8 cellular contexts compared by ENCODE assay signal in genomic region chr4:92438722-92439121, GRCh38.
A peak's percentile ranks its signal among the peaks of the same experiment; 100 is the strongest.
DNase-seq lines count a peak whose midpoint lies in the region; ATAC-seq, FAIRE-seq and TF ChIP-seq lines count a peak whose summit lies in the region.
"Not testable (repeated sequence)": the region's sequence is repeated elsewhere in the genome, so short reads cannot be mapped to it uniquely, and the experiment has no call there.

No MANE protein-coding gene starts in this region.

- H3K79me1 ChIP-seq in H1 (ENCODE audit: low read depth, low read length) = not testable (repeated sequence)

- not testable (repeated sequence) for H2AFZ ChIP-seq in GM23338; H1 (ENCODE audit: low read length)
- peak overlapping the region; percentile 52 for H2AFZ ChIP-seq in neural progenitor cell (replicated peaks)

- peak overlapping the region; percentile 94; the same call in 1 of the 2 replicates for H2BK12ac ChIP-seq in H1 (ENCODE audit: low read depth, low read length)

- peak overlapping the region; percentile 99 for H3K27ac ChIP-seq in GM23338 (ENCODE audit: low read depth)
- H3K27ac ChIP-seq in HUES48 (ENCODE audit: low read depth, low read length) = peak overlapping the region; percentile 95
- H3K27ac ChIP-seq in HUES64 (ENCODE audit: low read depth, low read length) = peak overlapping the region; percentile 98
- peak overlapping the region; percentile 61; the same call in 1 of the 2 replicates for H3K27ac ChIP-seq in H1 (ENCODE audit: low read depth, low read length)
- peak overlapping the region; percentile 95 for H3K27ac ChIP-seq in iPS-20b (ENCODE audit: low read length)
- not testable (repeated sequence) for H3K27ac ChIP-seq in neural progenitor cell

- H2BK20ac ChIP-seq in H1 (ENCODE audit: low read length) = peak overlapping the region; percentile 89; the same call in 1 of the 2 replicates

- H3K79me2 ChIP-seq in GM23338 (replicated peaks; ENCODE audit: insufficient read depth) (peaks cover 77% of the 10 kb centered on the region), H1 (ENCODE audit: control insufficient read depth in 1 of 2, insufficient read depth in 2 of 2, low read length in 2 of 2) (peaks cover 0 to 68% of the 10 kb centered on the region in 2 experiments; a peak in 3 of 4 replicates)
- not testable (repeated sequence) for H3K79me2 ChIP-seq in neural progenitor cell (ENCODE audit: low read depth)

- POLR2A ChIA-PET in H1 (lab: Charles Lee; ENCODE audit: partially characterized antibody) = interaction anchor here (1.5 kb wide), 1 partner anchor 9 kb away, joined by 4 read pairs; no protein-coding TSS in a partner anchor

- H3K4me3 Mint-ChIP-seq in GM23338 = peak overlapping the region; percentile 54
- H3K4me3 Mint-ChIP-seq in endothelial cell (ENCODE audit: unreplicated experiment); neural progenitor cell: not testable (repeated sequence)

- peak; percentile 61 for ATAC-seq in GM23338

- H3K9me3 ChIP-seq in HUES48 (ENCODE audit: control insufficient read depth, insufficient read depth, low read length); HUES64 (ENCODE audit: insufficient read depth, low read depth, low read length); H1 (ENCODE audit: insufficient read depth in 2 of 2, low read depth in 1 of 2, low read length in 1 of 2); iPS-15b (ENCODE audit: control insufficient read depth, insufficient read depth, low read length); iPS-20b (ENCODE audit: insufficient read depth, low read depth, low read length); neural progenitor cell (ENCODE audit: low read depth): not testable (repeated sequence)

- not testable (repeated sequence) for TF ChIP-seq CTCF in GM23338 (conservative IDR thresholded peaks at IDR 0.05; ENCODE audit: low read depth in 2 of 2); H1 (IDR thresholded peaks at IDR 0.05; ENCODE audit: control extremely low read depth in 1 of 3, insufficient read depth in 1 of 3, low read depth in 1 of 3, low read length in 3 of 3); endothelial cell (IDR thresholded peaks at IDR 0.05; ENCODE audit: unreplicated experiment); neural progenitor cell (IDR thresholded peaks at IDR 0.05)

- peak overlapping the region; percentile 67 for H4K5ac ChIP-seq in H1 (ENCODE audit: insufficient read length, low read depth, low read length)

- peaks cover 26% of the 10 kb centered on the region for H3K27me3 Mint-ChIP-seq in GM23338 (ENCODE audit: insufficient read depth, low read depth, poor library complexity)
- H3K27me3 Mint-ChIP-seq in endothelial cell (ENCODE audit: unreplicated experiment); neural progenitor cell (ENCODE audit: insufficient read depth, low read depth): not testable (repeated sequence)

- not testable (repeated sequence) for DNase-seq in GM23338 (ENCODE audit: low spot score); H1 (ENCODE audit: low read depth in 1 of 2, low spot score in 2 of 2); endothelial cell (ENCODE audit: low spot score); neural progenitor cell (ENCODE audit: low spot score)

- peak overlapping the region; percentile 98; the same call in 1 of the 2 replicates for H2BK5ac ChIP-seq in H1 (ENCODE audit: low read depth, low read length)

- H3K23ac ChIP-seq in H1 (ENCODE audit: insufficient read length) = not testable (repeated sequence)

- H3K18ac ChIP-seq in H1 (ENCODE audit: extremely low read depth, low read length) = peak overlapping the region; percentile 71; the same call in 1 of the 2 replicates

- not testable (repeated sequence) for H2BK15ac ChIP-seq in H1 (ENCODE audit: low read length)

- H3K27ac Mint-ChIP-seq in GM23338 (peak overlapping the region; percentile 98), endothelial cell (ENCODE audit: unreplicated experiment) (peak overlapping the region; percentile 16)
- not testable (repeated sequence) for H3K27ac Mint-ChIP-seq in neural progenitor cell

- H3F3A ChIP-seq in GM23338 (replicated peaks; ENCODE audit: low read depth); neural progenitor cell (ENCODE audit: low read depth): not testable (repeated sequence)

- 5% methylated on average over 5 of the region's 6 CpGs for WGBS in HUES64
- 7% methylated on average over 6 of the region's 6 CpGs; no CpG with 5 or more reads in 1 of the 2 experiments for WGBS in H1 (ENCODE audit: extremely low coverage in 1 of 2, insufficient coverage in 1 of 2, insufficient read length in 1 of 2, insufficient replicate concordance in 2 of 2, low coverage in 1 of 2, low lambda C conversion rate in 2 of 2, missing lambda C conversion rate in 1 of 2), 2 experiments

- peaks cover 49% of the 10 kb centered on the region for H3K36me3 Mint-ChIP-seq in GM23338 (ENCODE audit: low read depth)
- H3K36me3 Mint-ChIP-seq in endothelial cell (ENCODE audit: low read depth, unreplicated experiment); neural progenitor cell: not testable (repeated sequence)

- H3K27me3 ChIP-seq in GM23338 (ENCODE audit: insufficient read depth); HUES48 (ENCODE audit: control insufficient read depth, insufficient read depth, low read length); HUES64 (ENCODE audit: insufficient read depth, low read length); H1 (replicated peaks in 1 of 4; ENCODE audit: control insufficient read depth in 3 of 4, extremely low read depth in 1 of 4, insufficient read depth in 3 of 4, low read length in 3 of 4); iPS-15b (ENCODE audit: control insufficient read depth, insufficient read depth, low read length); iPS-20b (ENCODE audit: insufficient read depth, low read length): not testable (repeated sequence)
- H3K27me3 ChIP-seq in neural progenitor cell = peaks cover 10% of the 10 kb centered on the region

- H2AK5ac ChIP-seq in H1 (ENCODE audit: low read depth, low read length) = 0 out of 2 replicates have a peak overlapping the region, but pooled peaks have one; percentile 53

- not testable (repeated sequence) for H4K8ac ChIP-seq in H1 (ENCODE audit: extremely low read depth, insufficient read depth, low read length)

- peak overlapping the region; percentile 94 for H4K91ac ChIP-seq in H1 (replicated peaks; ENCODE audit: insufficient read length, low read length)

- not testable (repeated sequence) for H4K20me1 ChIP-seq in GM23338 (replicated peaks; ENCODE audit: insufficient read depth); H1 (replicated peaks in 1 of 2; ENCODE audit: control insufficient read depth in 1 of 2, insufficient read depth in 2 of 2, low read length in 2 of 2); neural progenitor cell (ENCODE audit: low read depth)

- H3K9me2 ChIP-seq in GM23338 (ENCODE audit: insufficient read depth) = not testable (repeated sequence)

- H3K4me1 ChIP-seq in GM23338 (ENCODE audit: insufficient read depth) (peaks cover 50% of the 10 kb centered on the region), HUES48 (ENCODE audit: control insufficient read depth, insufficient read depth, low read length) (peaks cover 38% of the 10 kb centered on the region), HUES64 (ENCODE audit: insufficient read depth, low read length) (peaks cover 38% of the 10 kb centered on the region), H1 (replicated peaks in 1 of 4; ENCODE audit: control insufficient read depth in 3 of 4, insufficient read depth in 4 of 4, low read length in 3 of 4) (peaks cover 0 to 17% (median 5%) of the 10 kb centered on the region in 4 experiments; a peak in 5 of 7 replicates), iPS-15b (ENCODE audit: control insufficient read depth, insufficient read depth, low read length) (peaks cover 41% of the 10 kb centered on the region), iPS-20b (ENCODE audit: insufficient read depth, low read length) (peaks cover 28% of the 10 kb centered on the region; the same call in 1 of the 2 replicates)
- H3K4me1 ChIP-seq in neural progenitor cell = not testable (repeated sequence)

- peak overlapping the region; percentile 42 for H3K56ac ChIP-seq in H1 (replicated peaks; ENCODE audit: insufficient read length, low read depth, low read length)

- H3K14ac ChIP-seq in H1 (ENCODE audit: insufficient read length) = not testable (repeated sequence)

- peak overlapping the region; percentile 40 for H3K4me3 ChIP-seq in GM23338
- peak overlapping the region; percentile 38 for H3K4me3 ChIP-seq in HUES48 (ENCODE audit: low read depth, low read length)
- H3K4me3 ChIP-seq in HUES64 (ENCODE audit: low read length) = 0 out of 2 replicates have a peak overlapping the region, but pooled peaks have one; percentile 11
- peak overlapping the region in 2 of 4 experiments; percentile 2 to 12; a peak in 1 of 8 replicates for H3K4me3 ChIP-seq in H1 (ENCODE audit: extremely low read depth in 1 of 4, insufficient read depth in 2 of 4, low read depth in 3 of 4, low read length in 4 of 4)
- not testable (repeated sequence) for H3K4me3 ChIP-seq in iPS-15b (ENCODE audit: low read depth, low read length); neural progenitor cell
- H3K4me3 ChIP-seq in iPS-20b (ENCODE audit: low read length) = 0 out of 2 replicates have a peak overlapping the region, but pooled peaks have one; percentile 37

- H3K4me1 Mint-ChIP-seq in GM23338 = peaks cover 57% of the 10 kb centered on the region
- peaks cover 26% of the 10 kb centered on the region for H3K4me1 Mint-ChIP-seq in endothelial cell (ENCODE audit: unreplicated experiment)
- H3K4me1 Mint-ChIP-seq in neural progenitor cell = not testable (repeated sequence)

- not testable (repeated sequence) for H3K36me3 ChIP-seq in GM23338 (ENCODE audit: insufficient read depth); HUES48 (ENCODE audit: control insufficient read depth, insufficient read depth, low read length); H1 (ENCODE audit: control insufficient read depth in 2 of 4, insufficient read depth in 4 of 4, low read length in 3 of 4); iPS-15b (ENCODE audit: control insufficient read depth, insufficient read depth, low read length); neural progenitor cell
- peaks cover 32% of the 10 kb centered on the region; the same call in 1 of the 2 replicates for H3K36me3 ChIP-seq in HUES64 (ENCODE audit: insufficient read depth, low read length)
- peaks cover 13% of the 10 kb centered on the region for H3K36me3 ChIP-seq in iPS-20b (ENCODE audit: insufficient read depth, low read depth, low read length)

- H3K9ac ChIP-seq in HUES48 (ENCODE audit: low read depth, low read length) (peak overlapping the region; percentile 48), HUES64 (ENCODE audit: low read depth, low read length) (peak overlapping the region; percentile 69), iPS-15b (ENCODE audit: low read depth, low read length) (peak overlapping the region; percentile 55), iPS-20b (ENCODE audit: low read depth, low read length) (peak overlapping the region; percentile 63; the same call in 1 of the 2 replicates)
- H3K9ac ChIP-seq in H1 (replicated peaks in 1 of 4; ENCODE audit: extremely low read depth in 1 of 4, low read depth in 3 of 4, low read length in 3 of 4); neural progenitor cell: not testable (repeated sequence)

- not testable (repeated sequence) for H3K23me2 ChIP-seq in H1 (ENCODE audit: low read depth, low read length)

- FAIRE-seq in H1 (lab: Jason Lieb, UNC) = not testable (repeated sequence)

- TF ChIP-seq RAD21 in H1 (IDR thresholded peaks at IDR 0.05 in 1 of 2, conservative IDR thresholded peaks at IDR 0.05 in 1 of 2; ENCODE audit: low read depth in 2 of 2, low read length in 2 of 2) = not testable (repeated sequence)

- TF ChIP-seq POLR2A in H1 (IDR thresholded peaks at IDR 0.05; ENCODE audit: control extremely low read depth in 1 of 2, low read depth in 2 of 2, low read length in 2 of 2) = not testable (repeated sequence)

- peak overlapping the region; percentile 96 for H3K4ac ChIP-seq in H1 (replicated peaks; ENCODE audit: insufficient read length, low read depth, low read length)

- H3K4me2 ChIP-seq in GM23338 (peak overlapping the region; percentile 70), H1 (ENCODE audit: insufficient read depth in 1 of 2, low read depth in 2 of 2, low read length in 2 of 2) (peak overlapping the region; percentile 44 to 66; a peak in 3 of 4 replicates)
- not testable (repeated sequence) for H3K4me2 ChIP-seq in neural progenitor cell

- CTCF ChIA-PET in H1 (lab: Charles Lee; ENCODE audit: partially characterized antibody) = not testable (repeated sequence)

- H2BK120ac ChIP-seq in H1 (replicated peaks; ENCODE audit: low read depth, low read length) = peak overlapping the region; percentile 91

- H3K9me3 Mint-ChIP-seq in GM23338; endothelial cell (ENCODE audit: unreplicated experiment); neural progenitor cell: not testable (repeated sequence)

- not testable (repeated sequence) for TF ChIP-seq EP300 in H1 (IDR thresholded peaks at IDR 0.05; ENCODE audit: borderline replicate concordance in 1 of 2, low read depth in 2 of 2, low read length in 2 of 2)
